In the genomic region with DNA sequence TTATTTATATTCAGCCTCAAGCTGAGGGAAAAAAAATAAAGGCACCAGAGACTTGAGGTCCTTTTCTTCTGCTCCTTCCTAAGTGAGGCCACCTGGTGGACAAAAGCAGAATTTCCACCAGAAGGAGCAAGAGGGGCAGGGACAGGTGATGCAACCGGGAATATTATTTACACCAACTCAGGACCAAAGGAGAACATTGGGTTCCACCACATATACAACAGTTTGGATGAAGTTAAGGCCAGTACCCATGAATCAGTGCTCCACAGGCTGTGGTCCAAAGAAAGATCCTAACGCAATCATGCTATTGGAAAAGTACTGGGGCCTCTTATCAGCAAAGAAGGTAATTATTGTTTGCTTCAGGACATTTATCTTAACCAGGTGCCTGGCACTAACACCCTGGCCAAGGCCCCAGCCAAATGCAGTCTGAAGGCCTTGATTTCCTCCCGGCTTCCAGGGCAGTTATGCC, we compare ENCODE assay signal across 8 cellular contexts. TPM values are rescaled to one million over a fixed set of nuclear protein-coding genes. Genes with fewer than 3 reads are reported as not detected.
DNase-seq lines count a peak whose midpoint lies in the region; ATAC-seq and TF ChIP-seq lines count a peak whose summit lies in the region.

No MANE protein-coding gene starts in this region.

- H3K9me3 ChIP-seq in Loucy (ENCODE audit: insufficient read depth, low read depth, low read length) (no peaks in the 10 kb centered on the region), adipocyte (ENCODE audit: control insufficient read depth, low read length) (no peaks in the 10 kb centered on the region), left ventricle myocardium inferior (replicated peaks) (no peaks in the 10 kb centered on the region)

- H3F3A ChIP-seq in Loucy (ENCODE audit: low read depth): peaks cover 7% of the 10 kb centered on the region; the same call in 1 of the 2 replicates

- intact Hi-C loops in left ventricle myocardium inferior (cut with micrococcal nuclease): no loop called here

- peak overlapping the region; percentile 97 for H3K4me3 ChIP-seq in Loucy (ENCODE audit: low read length, poor library complexity, severe bottlenecking)
- H3K4me3 ChIP-seq in adipocyte (ENCODE audit: low read length): no peak overlapping the region
- H3K4me3 ChIP-seq in left ventricle myocardium inferior: peak overlapping the region; percentile 76

- no peaks in the 10 kb centered on the region for H3K9me2 ChIP-seq in Loucy (replicated peaks; ENCODE audit: low read depth, low read length)

- DNase-seq in ELF-1 (ENCODE audit: low read depth, low spot score): peak; percentile 90
- peak; percentile 93 for DNase-seq in adipocyte (ENCODE audit: low read depth)
- DNase-seq in left ventricle myocardium inferior: no peak
- peak; percentile 71 for DNase-seq in retina
- no peak for DNase-seq in OCI-M2 (lab: John Stamatoyannopoulos, UW; ENCODE audit: unreplicated experiment)

- peaks cover 13% of the 10 kb centered on the region for H3K27me3 ChIP-seq in Loucy (ENCODE audit: insufficient read depth, low read length, poor library complexity, severe bottlenecking)
- H3K27me3 ChIP-seq in adipocyte (replicated peaks; ENCODE audit: control insufficient read depth, insufficient read depth, low read length): peaks cover 24% of the 10 kb centered on the region
- no peaks in the 10 kb centered on the region for H3K27me3 ChIP-seq in left ventricle myocardium inferior (ENCODE audit: low read depth)

- H3K79me2 ChIP-seq in Loucy (ENCODE audit: insufficient read depth, low read length): peaks cover 47% of the 10 kb centered on the region

- TF ChIP-seq CTCF in Loucy (conservative IDR thresholded peaks at IDR 0.05; ENCODE audit: low read length): peak; percentile 67
- TF ChIP-seq CTCF in left ventricle myocardium inferior (IDR thresholded peaks at IDR 0.05; ENCODE audit: borderline replicate concordance): peak; percentile 73

- peak overlapping the region; percentile 94 for H3K27ac ChIP-seq in left ventricle myocardium inferior (replicated peaks)

- H3K36me3 ChIP-seq in Loucy (ENCODE audit: insufficient read depth, low read length) (peaks cover 30% of the 10 kb centered on the region), adipocyte (ENCODE audit: control insufficient read depth, insufficient read depth, low read length, severe bottlenecking) (peaks cover 25% of the 10 kb centered on the region), left ventricle myocardium inferior (peaks cover 26% of the 10 kb centered on the region)

- peak overlapping the region; percentile 99 for H3K4me2 ChIP-seq in Loucy (ENCODE audit: low read depth, low read length, poor library complexity, severe bottlenecking)

- ATAC-seq in SK-N-SH treated with all-trans-retinoic acid at 6 μM for 48 hours (peak; percentile 48; the same call in 2 of the 3 replicates), GM19467 (IDR thresholded peaks at IDR 0.05; ENCODE audit: unreplicated experiment) (no peak)

- H3K4me1 ChIP-seq in Loucy (ENCODE audit: insufficient read depth, low read length, poor library complexity, severe bottlenecking) (peaks cover 30% of the 10 kb centered on the region), adipocyte (ENCODE audit: control insufficient read depth, insufficient read depth, low read length) (peaks cover 25% of the 10 kb centered on the region), left ventricle myocardium inferior (peaks cover 60% of the 10 kb centered on the region)

- no peak overlapping the region for H2AFZ ChIP-seq in Loucy (ENCODE audit: low read length)

- H3K9ac ChIP-seq in Loucy (ENCODE audit: low read depth, low read length, poor library complexity, severe bottlenecking) (peak overlapping the region; percentile 99), adipocyte (ENCODE audit: low read length) (peak overlapping the region; percentile 81)

- H4K20me1 ChIP-seq in Loucy (ENCODE audit: insufficient read depth, low read length, poor library complexity, severe bottlenecking): peaks cover 31% of the 10 kb centered on the region

TF ChIP-seq in SK-N-SH treated with all-trans-retinoic acid at 6 μM for 48 hours, 23 proteins besides CTCF, POLR2A, EP300 and RAD21 (continues in another document):
- TF ChIP-seq TOX (CRISPR knock-in tag; IDR thresholded peaks at IDR 0.05; ENCODE audit: borderline replicate concordance) (no peak), ESRRG (CRISPR knock-in tag; IDR thresholded peaks at IDR 0.05) (no peak), BACH2 (CRISPR knock-in tag; IDR thresholded peaks at IDR 0.05; ENCODE audit: borderline replicate concordance) (no peak), ZC3H10 (CRISPR knock-in tag; IDR thresholded peaks at IDR 0.05) (no peak), CSDC2 (CRISPR knock-in tag; IDR thresholded peaks at IDR 0.05) (no peak), PPARA (CRISPR knock-in tag; IDR thresholded peaks at IDR 0.05; ENCODE audit: borderline replicate concordance) (no peak), ZNF8 (CRISPR knock-in tag; IDR thresholded peaks at IDR 0.05) (no peak), ISL1 (CRISPR knock-in tag; IDR thresholded peaks at IDR 0.05) (no peak), RARB (CRISPR knock-in tag; IDR thresholded peaks at IDR 0.05) (no peak)
- TF ChIP-seq, protein P1, sequence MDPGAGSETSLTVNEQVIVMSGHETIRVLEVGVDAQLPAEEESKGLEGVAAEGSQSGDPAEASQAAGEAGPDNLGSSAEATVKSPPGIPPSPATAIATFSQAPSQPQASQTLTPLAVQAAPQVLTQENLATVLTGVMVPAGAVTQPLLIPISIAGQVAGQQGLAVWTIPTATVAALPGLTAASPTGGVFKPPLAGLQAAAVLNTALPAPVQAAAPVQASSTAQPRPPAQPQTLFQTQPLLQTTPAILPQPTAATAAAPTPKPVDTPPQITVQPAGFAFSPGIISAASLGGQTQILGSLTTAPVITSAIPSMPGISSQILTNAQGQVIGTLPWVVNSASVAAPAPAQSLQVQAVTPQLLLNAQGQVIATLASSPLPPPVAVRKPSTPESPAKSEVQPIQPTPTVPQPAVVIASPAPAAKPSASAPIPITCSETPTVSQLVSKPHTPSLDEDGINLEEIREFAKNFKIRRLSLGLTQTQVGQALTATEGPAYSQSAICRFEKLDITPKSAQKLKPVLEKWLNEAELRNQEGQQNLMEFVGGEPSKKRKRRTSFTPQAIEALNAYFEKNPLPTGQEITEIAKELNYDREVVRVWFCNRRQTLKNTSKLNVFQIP (CRISPR knock-in tag; IDR thresholded peaks at IDR 0.05; ENCODE audit: borderline replicate concordance, low read depth): no peak
- TF ChIP-seq, protein P2, sequence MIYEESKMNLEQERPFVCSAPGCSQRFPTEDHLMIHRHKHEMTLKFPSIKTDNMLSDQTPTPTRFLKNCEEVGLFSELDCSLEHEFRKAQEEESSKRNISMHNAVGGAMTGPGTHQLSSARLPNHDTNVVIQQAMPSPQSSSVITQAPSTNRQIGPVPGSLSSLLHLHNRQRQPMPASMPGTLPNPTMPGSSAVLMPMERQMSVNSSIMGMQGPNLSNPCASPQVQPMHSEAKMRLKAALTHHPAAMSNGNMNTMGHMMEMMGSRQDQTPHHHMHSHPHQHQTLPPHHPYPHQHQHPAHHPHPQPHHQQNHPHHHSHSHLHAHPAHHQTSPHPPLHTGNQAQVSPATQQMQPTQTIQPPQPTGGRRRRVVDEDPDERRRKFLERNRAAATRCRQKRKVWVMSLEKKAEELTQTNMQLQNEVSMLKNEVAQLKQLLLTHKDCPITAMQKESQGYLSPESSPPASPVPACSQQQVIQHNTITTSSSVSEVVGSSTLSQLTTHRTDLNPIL (CRISPR knock-in tag; IDR thresholded peaks at IDR 0.05; ENCODE audit: low read depth): no peak
- TF ChIP-seq, protein P3, sequence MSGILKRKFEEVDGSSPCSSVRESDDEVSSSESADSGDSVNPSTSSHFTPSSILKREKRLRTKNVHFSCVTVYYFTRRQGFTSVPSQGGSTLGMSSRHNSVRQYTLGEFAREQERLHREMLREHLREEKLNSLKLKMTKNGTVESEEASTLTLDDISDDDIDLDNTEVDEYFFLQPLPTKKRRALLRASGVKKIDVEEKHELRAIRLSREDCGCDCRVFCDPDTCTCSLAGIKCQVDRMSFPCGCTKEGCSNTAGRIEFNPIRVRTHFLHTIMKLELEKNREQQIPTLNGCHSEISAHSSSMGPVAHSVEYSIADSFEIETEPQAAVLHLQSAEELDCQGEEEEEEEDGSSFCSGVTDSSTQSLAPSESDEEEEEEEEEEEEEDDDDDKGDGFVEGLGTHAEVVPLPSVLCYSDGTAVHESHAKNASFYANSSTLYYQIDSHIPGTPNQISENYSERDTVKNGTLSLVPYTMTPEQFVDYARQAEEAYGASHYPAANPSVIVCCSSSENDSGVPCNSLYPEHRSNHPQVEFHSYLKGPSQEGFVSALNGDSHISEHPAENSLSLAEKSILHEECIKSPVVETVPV (CRISPR knock-in tag; IDR thresholded peaks at IDR 0.05): no peak
- TF ChIP-seq, protein P4, sequence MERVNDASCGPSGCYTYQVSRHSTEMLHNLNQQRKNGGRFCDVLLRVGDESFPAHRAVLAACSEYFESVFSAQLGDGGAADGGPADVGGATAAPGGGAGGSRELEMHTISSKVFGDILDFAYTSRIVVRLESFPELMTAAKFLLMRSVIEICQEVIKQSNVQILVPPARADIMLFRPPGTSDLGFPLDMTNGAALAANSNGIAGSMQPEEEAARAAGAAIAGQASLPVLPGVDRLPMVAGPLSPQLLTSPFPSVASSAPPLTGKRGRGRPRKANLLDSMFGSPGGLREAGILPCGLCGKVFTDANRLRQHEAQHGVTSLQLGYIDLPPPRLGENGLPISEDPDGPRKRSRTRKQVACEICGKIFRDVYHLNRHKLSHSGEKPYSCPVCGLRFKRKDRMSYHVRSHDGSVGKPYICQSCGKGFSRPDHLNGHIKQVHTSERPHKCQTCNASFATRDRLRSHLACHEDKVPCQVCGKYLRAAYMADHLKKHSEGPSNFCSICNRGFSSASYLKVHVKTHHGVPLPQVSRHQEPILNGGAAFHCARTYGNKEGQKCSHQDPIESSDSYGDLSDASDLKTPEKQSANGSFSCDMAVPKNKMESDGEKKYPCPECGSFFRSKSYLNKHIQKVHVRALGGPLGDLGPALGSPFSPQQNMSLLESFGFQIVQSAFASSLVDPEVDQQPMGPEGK (CRISPR knock-in tag; IDR thresholded peaks at IDR 0.05; ENCODE audit: borderline replicate concordance): no peak

RNA-seq across cellular contexts. Expression of a gene that starts 57.4 kb away (rescaled TPM):
- 58.9 TPM for total RNA-seq in left ventricle myocardium inferior

RNA-seq across cellular contexts. Expression of a gene that starts 59.3 kb away (rescaled TPM):
- not detected for total RNA-seq in left ventricle myocardium inferior

Comparison
In these comparisons a context has a peak if more than half of its experiments do, and no peak if none do; other contexts are left out.
1. DNase-seq: peak in ELF-1 (single experiment), adipocyte (single experiment) and retina (single experiment); none in left ventricle myocardium inferior (single experiment) and OCI-M2 (single experiment).